9 cellular contexts compared by ENCODE assay signal in genomic region chr19:58555920-58556632, GRCh38. TPM values are rescaled to one million over a fixed set of nuclear protein-coding genes. Genes with fewer than 3 reads are reported as not detected.
DNase-seq lines count a peak whose midpoint lies in the region; ATAC-seq and TF ChIP-seq lines count a peak whose summit lies in the region.
"Had no signal": no experiment of that assay in that cellular context is flagged by ENCODE, and none has a peak within 500 bp of the region (broad histone marks: within the 10 kb centered on the region; RNA-seq: fewer than 3 reads in every experiment).

No MANE protein-coding gene starts in this region.

- peaks cover 20% of the 10 kb centered on the region for H4K20me1 ChIP-seq in neural progenitor cell (ENCODE audit: low read depth)

- H2AFZ ChIP-seq in neural progenitor cell (replicated peaks) = no peak overlapping the region

- H3K27me3 Mint-ChIP-seq in IgD-negative memory B cell (no peaks in the 10 kb centered on the region), neural progenitor cell (ENCODE audit: insufficient read depth, low read depth) (peaks cover 19% of the 10 kb centered on the region)

- TF ChIP-seq CTCF in AG04450 (IDR thresholded peaks at IDR 0.05; ENCODE audit: low read depth, low read length) (no peak), breast epithelium (IDR thresholded peaks at IDR 0.05) (no peak), neural progenitor cell (IDR thresholded peaks at IDR 0.05) (no peak)

- TF ChIP-seq POLR2A in breast epithelium (IDR thresholded peaks at IDR 0.05) = no peak

- CTCF ChIA-PET in AG04450 (lab: Charles Lee) = interaction anchor here (1.5 to 3.4 kb wide), 2 partner anchors 25 to 37 kb away, joined by 5 to 18 read pairs; partner anchors contain the start of gene ZBTB45

- H3K4me1 Mint-ChIP-seq in IgD-negative memory B cell (peaks cover 32 to 40% (median 35%) of the 10 kb centered on the region in 3 donors), neural progenitor cell (peaks cover 51% of the 10 kb centered on the region)

- H3K36me3 ChIP-seq in breast epithelium (no peaks in the 10 kb centered on the region), neural progenitor cell (no peaks in the 10 kb centered on the region)

- H3K9me3 ChIP-seq in AG04450 (ENCODE audit: control insufficient read depth, insufficient read depth, low read length) (no peaks in the 10 kb centered on the region; the same call in 1 of the 2 replicates), breast epithelium (no peaks in the 10 kb centered on the region), neural progenitor cell (ENCODE audit: low read depth) (no peaks in the 10 kb centered on the region)

- H3K4me3 ChIP-seq in AG04450 (ENCODE audit: low read depth, low read length) = peak overlapping the region; percentile 95
- H3K4me3 ChIP-seq in breast epithelium = peak overlapping the region in 1 of 3 donors; percentile 90
- no peak overlapping the region for H3K4me3 ChIP-seq in neural progenitor cell

- H3K9ac ChIP-seq in neural progenitor cell = no peak overlapping the region

- no peak for DNase-seq in AG04450 (ENCODE audit: low read depth, low spot score)
- no peak for DNase-seq in breast epithelium (ENCODE audit: low spot score in 2 of 2)
- DNase-seq in neural progenitor cell (ENCODE audit: low spot score) = no peak
- DNase-seq in DMS114 treated with DMSO at 0.1 percent for 48 hours (lab: John Stamatoyannopoulos, UW; ENCODE audit: unreplicated experiment) = no peak
- DNase-seq in mucosa of gallbladder (ENCODE audit: low spot score) = no peak
- DNase-seq: NCI-H1092 had no signal

- no peaks in the 10 kb centered on the region for H3K27me3 ChIP-seq in AG04450 (ENCODE audit: control insufficient read depth, insufficient read depth, low read length)
- no peaks in the 10 kb centered on the region for H3K27me3 ChIP-seq in breast epithelium
- H3K27me3 ChIP-seq in neural progenitor cell = no peaks in the 10 kb centered on the region

- H3K36me3 Mint-ChIP-seq in IgD-negative memory B cell (peaks cover 8% of the 10 kb centered on the region), neural progenitor cell (peaks cover 21% of the 10 kb centered on the region)

- intact Hi-C loops in breast epithelium (cut with DNase I; ENCODE audit: low total_unique reads) = no loop called here

- H3F3A ChIP-seq in neural progenitor cell (ENCODE audit: low read depth) = peaks cover 85% of the 10 kb centered on the region

- H3K27ac Mint-ChIP-seq in IgD-negative memory B cell (peak overlapping the region; percentile 99 to 100 (median 99)), neural progenitor cell (peak overlapping the region; percentile 90)

- POLR2A ChIA-PET in AG04450 (lab: Yijun Ruan, JAX) = interaction anchor here (1.8 to 3.8 kb wide), 3 partner anchors 12 to 36 kb away, joined by 11 to 47 read pairs (median 30); partner anchors contain the start of genes TRIM28 and ZBTB45

- H3K27ac ChIP-seq in AG04450 (ENCODE audit: low read depth, low read length) = no peak overlapping the region
- peak overlapping the region; percentile 99 to 100 for H3K27ac ChIP-seq in breast epithelium
- H3K27ac ChIP-seq in neural progenitor cell = peak overlapping the region; percentile 78

- H3K4me1 ChIP-seq in breast epithelium (peaks cover 10 to 25% of the 10 kb centered on the region in 2 donors), neural progenitor cell (peaks cover 23% of the 10 kb centered on the region)

- ATAC-seq in HG02610 (IDR thresholded peaks at IDR 0.05; ENCODE audit: unreplicated experiment) (no peak), GM18520 (IDR thresholded peaks at IDR 0.05; ENCODE audit: unreplicated experiment) (no peak)

- H3K9me3 Mint-ChIP-seq in IgD-negative memory B cell = no peaks in the 10 kb centered on the region
- H3K9me3 Mint-ChIP-seq in neural progenitor cell = no peaks in the 10 kb centered on the region

- no peak overlapping the region for H3K4me2 ChIP-seq in neural progenitor cell

- H3K79me2 ChIP-seq in neural progenitor cell (ENCODE audit: low read depth) = peaks cover 53% of the 10 kb centered on the region

- H3K4me3 Mint-ChIP-seq in IgD-negative memory B cell (peak overlapping the region; percentile 60 to 99 (median 87)), neural progenitor cell (peak overlapping the region; percentile 97)

RNA-seq across cellular contexts. Expression of gene CHMP2A, which starts 1.2 kb away (rescaled TPM):
- 173 and 181 TPM in 2 replicates for polyA plus RNA-seq in AG04450 (2011; rRNA removed)
- polyA minus RNA-seq in AG04450 (2011; rRNA and poly(A)+ RNA removed) = 153 and 170 TPM in 2 replicates
- 160 TPM for polyA plus RNA-seq in IgD-negative memory B cell
- 100 to 1,000 TPM in 1 of 3 donors, 10 to 100 TPM in 2; 74.6 to 157 (median 92.8) TPM for total RNA-seq in breast epithelium
- total RNA-seq in neural progenitor cell (ENCODE audit: low replicate concordance) = 141 and 148 TPM in 2 replicates
- 154 TPM for total RNA-seq in mucosa of gallbladder

RNA-seq across cellular contexts. Expression of gene UBE2M, which starts 2.3 kb away (rescaled TPM):
- polyA plus RNA-seq in AG04450 (2011; rRNA removed) = 82.5 and 85.1 TPM in 2 replicates
- 95.3 and 100 TPM in 2 replicates for polyA minus RNA-seq in AG04450 (2011; rRNA and poly(A)+ RNA removed)
- polyA plus RNA-seq in IgD-negative memory B cell = 10.0 TPM
- total RNA-seq in breast epithelium = 10 to 100 TPM; 19.0 to 21.3 (median 19.3) TPM
- total RNA-seq in neural progenitor cell (ENCODE audit: low replicate concordance) = 59.3 and 73.3 TPM in 2 replicates
- total RNA-seq in mucosa of gallbladder = 64.0 TPM

RNA-seq across cellular contexts. Expression of gene TRIM28, which starts 12.2 kb away (rescaled TPM):
- polyA plus RNA-seq in AG04450 (2011; rRNA removed) (313 and 413 TPM in 2 replicates), IgD-negative memory B cell (38.9 TPM)
- 910 and 1,220 TPM in 2 replicates for polyA minus RNA-seq in AG04450 (2011; rRNA and poly(A)+ RNA removed)
- total RNA-seq in breast epithelium (100 to 1,000 TPM; 110 to 190 (median 173) TPM), neural progenitor cell (ENCODE audit: low replicate concordance) (390 and 678 TPM in 2 replicates), mucosa of gallbladder (286 TPM)

RNA-seq across cellular contexts. Expression of gene MZF1, which starts 17.1 kb away (rescaled TPM):
- 5.5 and 6.2 TPM in 2 replicates for polyA plus RNA-seq in AG04450 (2011; rRNA removed)
- polyA minus RNA-seq in AG04450 (2011; rRNA and poly(A)+ RNA removed) = 6.3 and 6.7 TPM in 2 replicates
- polyA plus RNA-seq in IgD-negative memory B cell = 11.5 TPM
- total RNA-seq in breast epithelium = 10 to 100 TPM; 18.7 to 43.0 (median 30.2) TPM
- 8.4 and 32.3 TPM in 2 replicates for total RNA-seq in neural progenitor cell (ENCODE audit: low replicate concordance)
- total RNA-seq in mucosa of gallbladder = 67.6 TPM

RNA-seq across cellular contexts. Expression of gene ZBTB45, which starts 36.5 kb away (rescaled TPM):
- polyA plus RNA-seq in AG04450 (2011; rRNA removed) (4.2 and 6.8 TPM in 2 replicates), IgD-negative memory B cell (7.6 TPM)
- polyA minus RNA-seq in AG04450 (2011; rRNA and poly(A)+ RNA removed) = 3.1 and 4.0 TPM in 2 replicates
- total RNA-seq in breast epithelium (1 to 10 TPM; 8.2 to 9.2 (median 8.6) TPM), neural progenitor cell (ENCODE audit: low replicate concordance) (2.2 and 12.8 TPM in 2 replicates), mucosa of gallbladder (22.8 TPM)
